8 cellular contexts compared by ENCODE assay signal in genomic region chr15:65980824-65981456, GRCh38.
DNase-seq lines count a peak whose midpoint lies in the region; ATAC-seq and TF ChIP-seq lines count a peak whose summit lies in the region.

No MANE protein-coding gene starts in this region.

- no peaks in the 10 kb centered on the region for H3K79me2 ChIP-seq in Loucy (ENCODE audit: insufficient read depth, low read length)

- no peaks in the 10 kb centered on the region for H3K27me3 ChIP-seq in Loucy (ENCODE audit: insufficient read depth, low read length, poor library complexity, severe bottlenecking)

- no peak overlapping the region for H3K27ac Mint-ChIP-seq in activated CD4-positive, alpha-beta T cell treated with anti-CD3 and anti-CD28 coated beads for 36 hours
- H3K27ac Mint-ChIP-seq in activated CD4-positive, alpha-beta memory T cell treated with anti-CD3 and anti-CD28 coated beads for 36 hours: no peak overlapping the region

- H3K4me3 ChIP-seq in Loucy (ENCODE audit: low read length, poor library complexity, severe bottlenecking): no peak overlapping the region

- H3K4me1 Mint-ChIP-seq in activated CD4-positive, alpha-beta T cell treated with anti-CD3 and anti-CD28 coated beads for 36 hours: peaks cover 7% of the 10 kb centered on the region
- H3K4me1 Mint-ChIP-seq in activated CD4-positive, alpha-beta memory T cell treated with anti-CD3 and anti-CD28 coated beads for 36 hours (ENCODE audit: low read depth): peaks cover 7% of the 10 kb centered on the region

- no peak overlapping the region for H3K9ac ChIP-seq in Loucy (ENCODE audit: low read depth, low read length, poor library complexity, severe bottlenecking)

- intact Hi-C loops in activated CD4-positive, alpha-beta T cell treated with anti-CD3 and anti-CD28 coated beads for 36 hours (cut with DNase I, micrococcal nuclease): no loop called here
- intact Hi-C loops in activated CD4-positive, alpha-beta memory T cell treated with anti-CD3 and anti-CD28 coated beads for 36 hours (cut with micrococcal nuclease): no loop called here
- intact Hi-C loops in posterior cingulate gyrus (cut with DNase I): loop anchor here (5.0 kb wide), 1 partner anchor 311 kb away; the partner anchor contains the start of gene DIS3L

- H3K9me3 Mint-ChIP-seq in activated CD4-positive, alpha-beta T cell treated with anti-CD3 and anti-CD28 coated beads for 36 hours (ENCODE audit: low read depth): no peaks in the 10 kb centered on the region
- no peaks in the 10 kb centered on the region for H3K9me3 Mint-ChIP-seq in activated CD4-positive, alpha-beta memory T cell treated with anti-CD3 and anti-CD28 coated beads for 36 hours

- H3K4me2 ChIP-seq in Loucy (ENCODE audit: low read depth, low read length, poor library complexity, severe bottlenecking): no peak overlapping the region

- H3K36me3 ChIP-seq in Loucy (ENCODE audit: insufficient read depth, low read length): no peaks in the 10 kb centered on the region

- no peaks in the 10 kb centered on the region for H3F3A ChIP-seq in Loucy (ENCODE audit: low read depth)

- no peaks in the 10 kb centered on the region for H3K4me1 ChIP-seq in Loucy (ENCODE audit: insufficient read depth, low read length, poor library complexity, severe bottlenecking)

- TF ChIP-seq CTCF in Loucy (conservative IDR thresholded peaks at IDR 0.05; ENCODE audit: low read length): peak; percentile 79

- CTCF ChIA-PET in activated CD4-positive, alpha-beta T cell treated with anti-CD3 and anti-CD28 coated beads for 36 hours (lab: Charles Lee): interaction anchor here (0.8 to 2.9 kb wide), 6 partner anchors 11 to 342 kb away, joined by 3 to 13 read pairs (median 4); no protein-coding TSS in a partner anchor
- CTCF ChIA-PET in activated CD4-positive, alpha-beta memory T cell treated with anti-CD3 and anti-CD28 coated beads for 36 hours (lab: Charles Lee): interaction anchor here (1.4 to 1.9 kb wide), 2 partner anchors 8 to 87 kb away, joined by 3 to 5 read pairs; no protein-coding TSS in a partner anchor

- H3K4me3 Mint-ChIP-seq in activated CD4-positive, alpha-beta T cell treated with anti-CD3 and anti-CD28 coated beads for 36 hours: no peak overlapping the region
- H3K4me3 Mint-ChIP-seq in activated CD4-positive, alpha-beta memory T cell treated with anti-CD3 and anti-CD28 coated beads for 36 hours: no peak overlapping the region

- no peaks in the 10 kb centered on the region for H3K36me3 Mint-ChIP-seq in activated CD4-positive, alpha-beta T cell treated with anti-CD3 and anti-CD28 coated beads for 36 hours (ENCODE audit: low read depth)
- no peaks in the 10 kb centered on the region for H3K36me3 Mint-ChIP-seq in activated CD4-positive, alpha-beta memory T cell treated with anti-CD3 and anti-CD28 coated beads for 36 hours

- ATAC-seq in activated CD4-positive, alpha-beta T cell treated with anti-CD3 and anti-CD28 coated beads for 36 hours: no peak
- no peak for ATAC-seq in HG03280 (IDR thresholded peaks at IDR 0.05; ENCODE audit: unreplicated experiment)

- H2AFZ ChIP-seq in Loucy (ENCODE audit: low read length): no peak overlapping the region

- no peaks in the 10 kb centered on the region for H3K9me2 ChIP-seq in Loucy (replicated peaks; ENCODE audit: low read depth, low read length)

- H3K27me3 Mint-ChIP-seq in activated CD4-positive, alpha-beta T cell treated with anti-CD3 and anti-CD28 coated beads for 36 hours: peaks cover 24% of the 10 kb centered on the region
- peaks cover 26% of the 10 kb centered on the region for H3K27me3 Mint-ChIP-seq in activated CD4-positive, alpha-beta memory T cell treated with anti-CD3 and anti-CD28 coated beads for 36 hours

- POLR2A ChIA-PET in activated CD4-positive, alpha-beta T cell treated with anti-CD3 and anti-CD28 coated beads for 36 hours (lab: Charles Lee): no interaction called here
- POLR2A ChIA-PET in activated CD4-positive, alpha-beta memory T cell treated with anti-CD3 and anti-CD28 coated beads for 36 hours (lab: Charles Lee): no interaction called here

- DNase-seq in activated CD4-positive, alpha-beta T cell treated with anti-CD3 and anti-CD28 coated beads for 36 hours: peak; percentile 48
- no peak for DNase-seq in activated CD4-positive, alpha-beta T cell treated with anti-CD3 and anti-CD28 coated beads, Interleukin-2, amount 50 U/mL, for 1 hour
- peak; percentile 38 for DNase-seq in activated CD4-positive, alpha-beta memory T cell treated with anti-CD3 and anti-CD28 coated beads for 36 hours
- DNase-seq in germinal center (ENCODE audit: low spot score) (peak; percentile 55), posterior cingulate gyrus (peak in 8 of 10 donors; percentile 34 to 86 (median 50)), NCI-H1048 (lab: John Stamatoyannopoulos, UW) (no peak)

- no peaks in the 10 kb centered on the region for H3K9me3 ChIP-seq in Loucy (ENCODE audit: insufficient read depth, low read depth, low read length)

- H4K20me1 ChIP-seq in Loucy (ENCODE audit: insufficient read depth, low read length, poor library complexity, severe bottlenecking): no peaks in the 10 kb centered on the region

Comparison
In these comparisons a context has a peak if more than half of its experiments do, and no peak if none do; other contexts are left out.
1. DNase-seq: peak in activated CD4-positive, alpha-beta T cell treated with anti-CD3 and anti-CD28 coated beads for 36 hours (single experiment), activated CD4-positive, alpha-beta memory T cell treated with anti-CD3 and anti-CD28 coated beads for 36 hours (single experiment), germinal center (single experiment) and posterior cingulate gyrus (8 of 10); none in activated CD4-positive, alpha-beta T cell treated with anti-CD3 and anti-CD28 coated beads, Interleukin-2, amount 50 U/mL, for 1 hour (single experiment) and NCI-H1048 (single experiment).